ENCODE assay signal across 1 cellular context in the genomic region with DNA sequence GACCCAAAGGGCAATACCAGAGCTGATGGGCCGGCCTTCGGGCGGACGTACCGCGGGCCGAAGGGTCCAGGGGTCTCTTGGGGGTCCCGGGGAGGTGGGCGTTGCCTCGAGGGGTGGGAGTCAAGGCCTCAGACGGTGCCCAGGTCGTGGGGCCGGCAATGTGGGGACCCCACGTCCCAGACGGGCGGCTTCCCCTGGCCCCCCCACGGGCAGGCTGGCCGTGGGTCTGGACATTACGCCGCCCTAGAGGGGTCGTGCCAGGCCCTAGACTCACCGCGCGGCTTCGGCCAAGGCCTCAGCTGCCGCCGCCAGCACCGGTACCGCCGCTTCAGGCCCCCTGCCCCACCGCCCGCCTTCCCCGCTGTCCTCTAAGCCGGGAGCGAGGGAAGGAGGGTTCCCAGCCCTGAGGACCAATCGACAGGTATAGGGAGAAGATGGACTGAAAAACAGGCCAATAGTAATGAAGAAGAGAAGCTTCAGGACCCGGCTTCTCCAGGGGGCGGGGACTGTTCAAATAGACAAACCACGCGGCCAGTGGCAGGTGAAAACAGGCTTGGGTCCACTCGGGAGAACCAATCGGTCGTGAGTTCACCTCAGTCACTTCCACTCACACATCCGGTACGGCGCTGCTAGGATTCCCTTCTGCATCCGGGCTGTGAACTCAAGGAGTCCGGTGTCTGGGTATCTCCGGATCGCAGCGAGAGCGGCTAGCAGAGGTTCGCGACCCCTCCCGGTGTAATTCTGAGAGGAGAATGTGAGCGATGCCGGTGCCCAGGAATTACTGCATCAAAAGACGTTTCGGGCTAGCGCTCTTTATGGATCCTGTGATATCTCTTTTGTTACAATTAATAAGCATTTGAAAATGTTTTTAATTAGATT.
TF ChIP-seq lines count a peak whose summit lies in the region.

A gene (minus strand): TSS at position 381 of the 879 bp plus-strand sequence. CDS start 3,142 bp downstream, outside the sequence.

TF ChIP-seq in SK-N-SH, 30 proteins besides CTCF, POLR2A, EP300 and RAD21 (continued from another document):
- TF ChIP-seq GATA2 (CRISPR knock-in tag; IDR thresholded peaks at IDR 0.05), result peak; percentile 56; the same call in 1 of the 2 replicates
- TF ChIP-seq TAF1 (IDR thresholded peaks at IDR 0.05; ENCODE audit: borderline replicate concordance, low read depth, low read length), result peak; percentile 89
- TF ChIP-seq ELF1 (IDR thresholded peaks at IDR 0.05), result peak; percentile 73; the same call in 1 of the 2 replicates
- no peak for TF ChIP-seq TEAD4 (IDR thresholded peaks at IDR 0.05; ENCODE audit: borderline replicate concordance, insufficient read depth)
- peak; percentile 57; the same call in 1 of the 2 replicates for TF ChIP-seq RXRA (IDR thresholded peaks at IDR 0.05; ENCODE audit: borderline replicate concordance, low read depth)
- peak; percentile 100 for TF ChIP-seq GABPA (IDR thresholded peaks at IDR 0.05; ENCODE audit: low read depth)
